ENCODE assay signal across 6 cellular contexts in the genomic region with DNA sequence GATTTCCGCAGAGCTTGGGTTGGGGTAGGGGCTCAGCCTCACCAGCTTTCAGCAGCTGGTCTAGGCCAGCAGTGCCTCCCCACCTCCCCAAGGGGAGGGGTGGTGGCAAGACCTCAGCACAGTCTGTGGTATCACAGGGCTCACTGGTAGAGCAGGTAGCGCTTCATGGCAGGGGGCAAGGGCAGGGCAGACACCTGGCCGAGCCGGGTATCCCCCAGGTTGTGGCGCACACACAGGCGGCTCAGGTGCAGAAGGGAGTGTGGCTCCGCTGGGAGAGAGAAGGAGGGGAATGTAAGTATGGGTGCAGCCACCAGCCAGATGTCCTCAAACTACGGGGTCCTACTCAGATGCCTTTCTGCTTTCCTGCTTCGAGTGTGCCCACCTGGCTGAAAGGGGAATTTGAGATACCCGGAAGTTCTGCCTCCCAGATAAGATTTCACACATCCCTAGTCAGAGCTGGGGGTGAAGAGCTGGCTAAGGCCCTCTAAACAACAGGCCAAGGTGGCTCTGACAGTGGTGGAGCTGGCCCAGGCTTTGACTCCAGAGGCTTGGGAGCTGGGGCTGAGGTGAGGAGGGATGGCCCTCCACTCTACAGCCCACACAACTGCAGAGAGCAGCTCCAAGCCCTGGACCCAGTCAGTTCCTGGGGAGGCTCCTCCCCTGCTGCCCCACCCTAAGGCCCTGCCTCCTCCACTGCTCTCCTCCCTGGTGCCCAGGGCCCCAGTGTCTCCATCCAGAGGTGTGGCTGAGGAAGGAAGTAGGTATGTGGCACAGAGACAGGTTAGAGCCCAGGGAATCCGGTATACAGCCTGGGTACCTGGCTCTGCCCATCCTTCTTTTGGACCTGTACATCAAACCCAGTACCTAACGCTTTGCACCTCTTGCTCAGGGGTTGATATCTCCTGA. TPM values are rescaled to one million over a fixed set of nuclear protein-coding genes. Genes with fewer than 3 reads are reported as not detected.
DNase-seq lines count a peak whose midpoint lies in the region; ATAC-seq and TF ChIP-seq lines count a peak whose summit lies in the region.

No MANE protein-coding gene starts in this region.

- no peaks in the 10 kb centered on the region for H3K36me3 Mint-ChIP-seq in naive B cell

- intact Hi-C loops in adrenal gland (cut with DNase I) = loop anchor here in 1 of 2 donors (10.0 kb wide), 1 partner anchor 83 kb away; the partner anchor contains the start of gene PTPN6

- H3K9ac ChIP-seq in KMS-11 = no peak overlapping the region

- peak; percentile 48 for DNase-seq in BE2C
- peak in 2 of 7 donors; percentile 34 to 35 for DNase-seq in adrenal gland
- no peak for DNase-seq in naive B cell
- no peak for DNase-seq in NCI-H524 treated with DMSO at 0.1 percent for 48 hours (lab: John Stamatoyannopoulos, UW)

- H3K4me1 Mint-ChIP-seq in naive B cell = peaks cover 36 to 56% (median 52%) of the 10 kb centered on the region in 3 donors

- no peaks in the 10 kb centered on the region for H3K9me3 Mint-ChIP-seq in naive B cell

- TF ChIP-seq POLR2A in adrenal gland (IDR thresholded peaks at IDR 0.05) = no peak

- peak overlapping the region in 2 of 6 donors; percentile 41 to 89 for H3K27ac Mint-ChIP-seq in naive B cell

- TF ChIP-seq CTCF in BE2C (IDR thresholded peaks at IDR 0.05; ENCODE audit: low read depth, low read length) = peak; percentile 8; the same call in 1 of the 2 replicates
- no peak for TF ChIP-seq CTCF in KMS-11 (conservative IDR thresholded peaks at IDR 0.05; ENCODE audit: low read depth, low read length)
- no peak for TF ChIP-seq CTCF in adrenal gland (IDR thresholded peaks at IDR 0.05)

- ATAC-seq in naive B cell (ENCODE audit: low read depth in 2 of 2) (no peak), HG03139 (IDR thresholded peaks at IDR 0.05; ENCODE audit: unreplicated experiment) (no peak)

- H4K20me1 ChIP-seq in KMS-11 (ENCODE audit: insufficient read depth) = peaks cover 12% of the 10 kb centered on the region; the same call in 1 of the 2 replicates

- H3K36me3 ChIP-seq in BE2C (peaks cover 34% of the 10 kb centered on the region), KMS-11 (ENCODE audit: insufficient read depth) (no peaks in the 10 kb centered on the region; the same call in 1 of the 2 replicates), adrenal gland (replicated peaks in 1 of 2) (peaks cover 0 to 29% of the 10 kb centered on the region in 2 donors)

- H3K4me1 ChIP-seq in BE2C (peaks cover 14% of the 10 kb centered on the region), KMS-11 (ENCODE audit: low read depth, poor library complexity, severe bottlenecking) (peaks cover 53% of the 10 kb centered on the region), adrenal gland (replicated peaks in 1 of 2) (peaks cover 31 to 56% of the 10 kb centered on the region in 2 donors)

- no peaks in the 10 kb centered on the region for H3K9me3 ChIP-seq in BE2C
- H3K9me3 ChIP-seq in adrenal gland (replicated peaks in 1 of 3) = no peaks in the 10 kb centered on the region

- H3K27ac ChIP-seq in KMS-11 = no peak overlapping the region
- peak overlapping the region in 3 of 5 donors; percentile 29 to 89 (median 65) for H3K27ac ChIP-seq in adrenal gland

- no peak overlapping the region for H2AFZ ChIP-seq in KMS-11 (ENCODE audit: low read depth)

- WGBS in adrenal gland, 4 donors = 63 to 69% (median 64%) methylated on average over 7 to 12 of the region's 12 CpGs

- peaks cover 25% of the 10 kb centered on the region for H3K79me2 ChIP-seq in KMS-11 (ENCODE audit: insufficient read depth, low read depth)

- H3K4me3 ChIP-seq in BE2C (ENCODE audit: low read depth, low read length) = peak overlapping the region; percentile 86
- H3K4me3 ChIP-seq in KMS-11 (IDR thresholded peaks at IDR 0.05; ENCODE audit: insufficient read depth, low read depth, low read length) = no peak overlapping the region
- H3K4me3 ChIP-seq in adrenal gland = peak overlapping the region in 1 of 4 donors; percentile 91

- peak overlapping the region; percentile 93; the same call in 1 of the 2 replicates for H3K4me2 ChIP-seq in KMS-11

- peak overlapping the region; percentile 90 to 95 (median 94) for H3K4me3 Mint-ChIP-seq in naive B cell

- no peaks in the 10 kb centered on the region for H3K27me3 Mint-ChIP-seq in naive B cell

- H3K27me3 ChIP-seq in BE2C (no peaks in the 10 kb centered on the region), KMS-11 (ENCODE audit: insufficient read depth, low read depth) (no peaks in the 10 kb centered on the region), adrenal gland (no peaks in the 10 kb centered on the region)

RNA-seq across cellular contexts. Expression of gene SPSB2, which starts 1.8 kb away (rescaled TPM):
- 12.1 TPM for polyA plus RNA-seq in BE2C (2012; ENCODE audit: insufficient read depth, insufficient read length, low read depth)
- 10 to 100 TPM in 7 of 8 donors, 1 to 10 TPM in 1; 3.3 to 24.5 (median 14.9) TPM for total RNA-seq in adrenal gland
- polyA plus RNA-seq in adrenal gland = 10 to 100 TPM in 2 of 3 donors, 1 to 10 TPM in 1; 2.5 to 19.5 (median 19.5) TPM
- 10 to 100 TPM in 2 of 6 donors, 1 to 10 TPM in 4; 7.9 to 15.5 (median 8.9) TPM for polyA plus RNA-seq in naive B cell (ENCODE audit: low read depth in 6 of 6)

RNA-seq across cellular contexts. Expression of gene TPI1, which starts 4.0 kb away (rescaled TPM):
- polyA plus RNA-seq in BE2C (2012; ENCODE audit: insufficient read depth, insufficient read length, low read depth) = 1,568 TPM
- 100 to 1,000 TPM; 555 to 929 (median 783) TPM for total RNA-seq in adrenal gland
- polyA plus RNA-seq in adrenal gland (1,000 to 10,000 TPM in 1 of 3 donors, 100 to 1,000 TPM in 2; 241 to 2,322 (median 444) TPM), naive B cell (ENCODE audit: low read depth in 6 of 6) (100 to 1,000 TPM; 294 to 712 (median 357) TPM)

RNA-seq across cellular contexts. Expression of gene USP5, which starts 19.4 kb away (rescaled TPM):
- 84.6 TPM for polyA plus RNA-seq in BE2C (2012; ENCODE audit: insufficient read depth, insufficient read length, low read depth)
- 100 to 1,000 TPM in 5 of 8 donors, 10 to 100 TPM in 3; 60.0 to 162 (median 119) TPM for total RNA-seq in adrenal gland
- 100 to 1,000 TPM in 1 of 3 donors, 10 to 100 TPM in 2; 30.6 to 109 (median 32.5) TPM for polyA plus RNA-seq in adrenal gland
- polyA plus RNA-seq in naive B cell (ENCODE audit: low read depth in 6 of 6) = 10 to 100 TPM; 28.5 to 45.1 (median 35.4) TPM

RNA-seq across cellular contexts. Expression of gene CDCA3, which starts 20.2 kb away (rescaled TPM):
- polyA plus RNA-seq in BE2C (2012; ENCODE audit: insufficient read depth, insufficient read length, low read depth) = 11.9 TPM
- 1 to 10 TPM in 7 of 8 donors, not detected in 1; 2.6 to 4.3 (median 3.3) TPM for total RNA-seq in adrenal gland
- polyA plus RNA-seq in adrenal gland = 1 to 10 TPM; 3.5 to 5.5 (median 5.3) TPM
- 1 to 10 TPM in 1 of 6 donors, under 1 TPM in 3, not detected in 2; 0.74 to 1.0 (median 0.89) TPM for polyA plus RNA-seq in naive B cell (ENCODE audit: low read depth in 6 of 6)

RNA-seq across cellular contexts. Expression of gene GNB3, which starts 30.6 kb away (rescaled TPM):
- 88.5 TPM for polyA plus RNA-seq in BE2C (2012; ENCODE audit: insufficient read depth, insufficient read length, low read depth)
- total RNA-seq in adrenal gland = 1 to 10 TPM in 5 of 8 donors, under 1 TPM in 2, not detected in 1; 0.70 to 2.6 (median 1.7) TPM
- polyA plus RNA-seq in adrenal gland (10 to 100 TPM in 2 of 3 donors, 1 to 10 TPM in 1; 1.0 to 22.4 (median 11.6) TPM), naive B cell (ENCODE audit: low read depth in 6 of 6) (not detected)
